ENCODE assay signal across 8 cellular contexts in the genomic region with DNA sequence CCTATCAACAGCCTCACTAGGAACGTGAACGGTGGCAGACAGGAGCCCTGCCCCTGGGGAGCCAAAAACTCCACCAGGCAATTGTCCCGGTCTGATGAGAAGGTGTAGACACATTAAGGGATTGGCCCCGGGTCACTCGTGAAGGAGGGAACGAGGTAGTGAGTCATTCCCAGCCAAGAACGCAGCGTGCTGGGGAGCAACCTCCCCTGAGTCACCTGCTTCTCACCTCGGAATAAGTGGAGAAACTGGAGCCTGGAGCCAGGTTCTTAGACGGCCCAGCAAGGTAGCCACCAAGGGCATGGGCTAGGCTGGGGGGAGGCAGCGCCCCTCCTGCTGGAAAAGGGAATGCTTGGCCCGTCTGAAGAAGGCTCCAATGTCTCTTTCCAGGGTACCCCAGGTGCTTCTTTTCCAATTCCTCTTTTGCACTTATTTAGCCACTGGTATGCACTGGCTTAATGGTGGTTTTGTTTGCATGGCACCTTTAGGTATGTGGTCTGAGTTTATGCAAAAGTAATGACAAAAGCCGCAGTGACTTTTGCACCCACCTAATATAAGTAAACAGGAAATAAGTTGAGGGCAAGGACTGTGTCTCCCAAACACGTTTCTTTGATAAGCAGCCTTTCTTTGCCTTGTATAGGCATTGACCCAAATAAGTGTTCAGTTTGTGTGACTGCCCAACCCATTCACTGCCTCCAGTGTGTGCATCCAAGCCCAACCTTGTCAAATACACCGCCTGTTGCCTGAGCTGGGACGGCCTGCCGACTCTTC. TPM values are rescaled to one million over a fixed set of nuclear protein-coding genes. Genes with fewer than 3 reads are reported as not detected.
DNase-seq lines count a peak whose midpoint lies in the region; ATAC-seq and TF ChIP-seq lines count a peak whose summit lies in the region.

No MANE protein-coding gene starts in this region.

- H3K27ac Mint-ChIP-seq in brain = peak overlapping the region; percentile 6 to 93 (median 82)

- H3K9me3 Mint-ChIP-seq in brain = no peaks in the 10 kb centered on the region

- H3K9me3 ChIP-seq in liver (ENCODE audit: control insufficient read depth in 4 of 4, low read length in 3 of 4) = no peaks in the 10 kb centered on the region
- no peaks in the 10 kb centered on the region for H3K9me3 ChIP-seq in thoracic aorta

- no peaks in the 10 kb centered on the region for H3K36me3 Mint-ChIP-seq in brain

- TF ChIP-seq CTCF in brain (conservative IDR thresholded peaks at IDR 0.05) (no peak), liver (IDR thresholded peaks at IDR 0.05; ENCODE audit: low read depth, low read length, missing input control) (no peak), thoracic aorta (IDR thresholded peaks at IDR 0.05) (no peak)

- H3K27me3 ChIP-seq in liver (ENCODE audit: control insufficient read depth in 4 of 4, insufficient read depth in 4 of 4, low read length in 3 of 4) (no peaks in the 10 kb centered on the region), thoracic aorta (replicated peaks; ENCODE audit: insufficient read depth) (no peaks in the 10 kb centered on the region)

- DNase-seq in activated naive CD4-positive, alpha-beta T cell treated with Interleukin-2 at 50 U/mL for 16 hours = peak; percentile 58
- no peak for DNase-seq in activated naive CD4-positive, alpha-beta T cell (lab: John Stamatoyannopoulos, UW)
- peak; percentile 29 for DNase-seq in RPMI8226
- DNase-seq in thoracic aorta (ENCODE audit: low spot score) = no peak
- DNase-seq in putamen (ENCODE audit: low spot score) = no peak

- peaks cover 6% of the 10 kb centered on the region for H3K27me3 Mint-ChIP-seq in brain

- H3K36me3 ChIP-seq in liver (ENCODE audit: control insufficient read depth in 4 of 4, insufficient read depth in 3 of 4, low read depth in 1 of 4, low read length in 3 of 4) = no peaks in the 10 kb centered on the region
- H3K36me3 ChIP-seq in thoracic aorta = no peaks in the 10 kb centered on the region

- no peak for TF ChIP-seq RAD21 in liver (IDR thresholded peaks at IDR 0.05)

- peaks cover 34% of the 10 kb centered on the region for H3K4me1 Mint-ChIP-seq in brain

- H3K4me1 ChIP-seq in liver (ENCODE audit: control insufficient read depth in 4 of 4, insufficient read depth in 4 of 4, low read length in 3 of 4) (peaks cover 4 to 28% (median 20%) of the 10 kb centered on the region in 4 donors), thoracic aorta (ENCODE audit: control insufficient read depth in 1 of 2, low read depth in 2 of 2) (peaks cover 2 to 26% of the 10 kb centered on the region in 2 donors)

- peak overlapping the region; percentile 98 to 99 for H3K27ac ChIP-seq in liver (ENCODE audit: low read depth in 1 of 2, low read length in 2 of 2)
- H3K27ac ChIP-seq in thoracic aorta = no peak overlapping the region

- peak overlapping the region; percentile 84 to 95 (median 86) for H3K4me3 Mint-ChIP-seq in brain

- peak overlapping the region in 2 of 3 donors; percentile 86 to 91 for H3K4me3 ChIP-seq in liver (ENCODE audit: low read depth in 1 of 3, low read length in 3 of 3)
- peak overlapping the region; percentile 98 for H3K4me3 ChIP-seq in thoracic aorta

- WGBS in liver = 33% methylated on average over 17 of the region's 17 CpGs

- ATAC-seq in HG02840 (IDR thresholded peaks at IDR 0.05; ENCODE audit: low FRiP score, unreplicated experiment) = peak; percentile 60
- no peak for ATAC-seq in thoracic aorta (ENCODE audit: insufficient number of reproducible peaks, low FRiP score, low read depth)

- peak overlapping the region in 1 of 2 donors; percentile 22 for H3K9ac ChIP-seq in liver (ENCODE audit: low read depth in 1 of 2, low read length in 2 of 2)

TF ChIP-seq in liver, 16 proteins besides CTCF, POLR2A, EP300 and RAD21:
- peak; percentile 19 for TF ChIP-seq SP1 (IDR thresholded peaks at IDR 0.05)
- TF ChIP-seq FOXA2 (IDR thresholded peaks at IDR 0.05) = no peak
- TF ChIP-seq HNF4G (IDR thresholded peaks at IDR 0.05) = no peak
- no peak for TF ChIP-seq EGR1 (IDR thresholded peaks at IDR 0.05; ENCODE audit: low read depth in 2 of 2)
- TF ChIP-seq YY1 (IDR thresholded peaks at IDR 0.05) = no peak
- peak in 1 of 2 donors; percentile 12 for TF ChIP-seq JUND (IDR thresholded peaks at IDR 0.05)
- TF ChIP-seq GABPA (IDR thresholded peaks at IDR 0.05 in 1 of 2, conservative IDR thresholded peaks at IDR 0.05 in 1 of 2) = no peak
- TF ChIP-seq, protein P1, sequence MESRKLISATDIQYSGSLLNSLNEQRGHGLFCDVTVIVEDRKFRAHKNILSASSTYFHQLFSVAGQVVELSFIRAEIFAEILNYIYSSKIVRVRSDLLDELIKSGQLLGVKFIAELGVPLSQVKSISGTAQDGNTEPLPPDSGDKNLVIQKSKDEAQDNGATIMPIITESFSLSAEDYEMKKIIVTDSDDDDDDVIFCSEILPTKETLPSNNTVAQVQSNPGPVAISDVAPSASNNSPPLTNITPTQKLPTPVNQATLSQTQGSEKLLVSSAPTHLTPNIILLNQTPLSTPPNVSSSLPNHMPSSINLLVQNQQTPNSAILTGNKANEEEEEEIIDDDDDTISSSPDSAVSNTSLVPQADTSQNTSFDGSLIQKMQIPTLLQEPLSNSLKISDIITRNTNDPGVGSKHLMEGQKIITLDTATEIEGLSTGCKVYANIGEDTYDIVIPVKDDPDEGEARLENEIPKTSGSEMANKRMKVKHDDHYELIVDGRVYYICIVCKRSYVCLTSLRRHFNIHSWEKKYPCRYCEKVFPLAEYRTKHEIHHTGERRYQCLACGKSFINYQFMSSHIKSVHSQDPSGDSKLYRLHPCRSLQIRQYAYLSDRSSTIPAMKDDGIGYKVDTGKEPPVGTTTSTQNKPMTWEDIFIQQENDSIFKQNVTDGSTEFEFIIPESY (IDR thresholded peaks at IDR 0.05) = no peak
- TF ChIP-seq, protein P2, sequence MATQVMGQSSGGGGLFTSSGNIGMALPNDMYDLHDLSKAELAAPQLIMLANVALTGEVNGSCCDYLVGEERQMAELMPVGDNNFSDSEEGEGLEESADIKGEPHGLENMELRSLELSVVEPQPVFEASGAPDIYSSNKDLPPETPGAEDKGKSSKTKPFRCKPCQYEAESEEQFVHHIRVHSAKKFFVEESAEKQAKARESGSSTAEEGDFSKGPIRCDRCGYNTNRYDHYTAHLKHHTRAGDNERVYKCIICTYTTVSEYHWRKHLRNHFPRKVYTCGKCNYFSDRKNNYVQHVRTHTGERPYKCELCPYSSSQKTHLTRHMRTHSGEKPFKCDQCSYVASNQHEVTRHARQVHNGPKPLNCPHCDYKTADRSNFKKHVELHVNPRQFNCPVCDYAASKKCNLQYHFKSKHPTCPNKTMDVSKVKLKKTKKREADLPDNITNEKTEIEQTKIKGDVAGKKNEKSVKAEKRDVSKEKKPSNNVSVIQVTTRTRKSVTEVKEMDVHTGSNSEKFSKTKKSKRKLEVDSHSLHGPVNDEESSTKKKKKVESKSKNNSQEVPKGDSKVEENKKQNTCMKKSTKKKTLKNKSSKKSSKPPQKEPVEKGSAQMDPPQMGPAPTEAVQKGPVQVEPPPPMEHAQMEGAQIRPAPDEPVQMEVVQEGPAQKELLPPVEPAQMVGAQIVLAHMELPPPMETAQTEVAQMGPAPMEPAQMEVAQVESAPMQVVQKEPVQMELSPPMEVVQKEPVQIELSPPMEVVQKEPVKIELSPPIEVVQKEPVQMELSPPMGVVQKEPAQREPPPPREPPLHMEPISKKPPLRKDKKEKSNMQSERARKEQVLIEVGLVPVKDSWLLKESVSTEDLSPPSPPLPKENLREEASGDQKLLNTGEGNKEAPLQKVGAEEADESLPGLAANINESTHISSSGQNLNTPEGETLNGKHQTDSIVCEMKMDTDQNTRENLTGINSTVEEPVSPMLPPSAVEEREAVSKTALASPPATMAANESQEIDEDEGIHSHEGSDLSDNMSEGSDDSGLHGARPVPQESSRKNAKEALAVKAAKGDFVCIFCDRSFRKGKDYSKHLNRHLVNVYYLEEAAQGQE (IDR thresholded peaks at IDR 0.05) = no peak

RNA-seq across cellular contexts. Expression of a gene that starts 1.8 kb away (rescaled TPM):
- polyA plus RNA-seq in brain (ENCODE audit: insufficient read depth, low read depth, low replicate concordance) (8.2 TPM), liver (10 to 100 TPM in 1 of 2 donors, 1 to 10 TPM in 1; 3.8 to 20.2 TPM)
- total RNA-seq in liver (10 to 100 TPM; 31.2 to 69.2 TPM), thoracic aorta (10 to 100 TPM; 47.8 to 58.4 TPM)

Comparison
In these comparisons a context has a peak if more than half of its experiments do, and no peak if none do; other contexts are left out.
1. DNase-seq: peak in activated naive CD4-positive, alpha-beta T cell treated with Interleukin-2 at 50 U/mL for 16 hours (single experiment) and RPMI8226 (single experiment); none in activated naive CD4-positive, alpha-beta T cell (0 of 4), thoracic aorta (single experiment) and putamen (single experiment).
2. H3K27ac ChIP-seq: peak in liver (2 of 2); none in thoracic aorta (0 of 2).